ENCODE assay signal across 26 cellular contexts in the genomic region with DNA sequence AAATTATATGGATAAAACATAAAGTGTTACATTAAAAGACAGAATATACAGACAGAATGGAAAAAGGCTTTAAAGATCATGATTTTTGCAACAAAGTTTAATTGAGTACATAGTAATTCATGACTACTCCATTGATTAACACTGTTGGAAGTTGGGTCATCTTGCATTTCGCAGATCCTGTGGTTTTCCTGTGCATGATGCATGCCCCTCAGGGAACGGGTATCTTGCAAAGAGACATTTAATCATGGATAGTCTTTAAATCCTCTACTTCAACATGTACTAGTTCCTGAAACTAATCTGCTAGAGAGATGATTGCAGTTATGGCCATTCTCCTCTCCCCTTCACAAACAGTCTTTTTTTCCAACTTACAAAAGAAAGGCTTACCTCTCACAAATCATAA.
DNase-seq lines count a peak whose midpoint lies in the region; ATAC-seq, FAIRE-seq and TF ChIP-seq lines count a peak whose summit lies in the region.
"Had no signal": no experiment of that assay in that cellular context is flagged by ENCODE, and none has a peak within 500 bp of the region (broad histone marks: within the 10 kb centered on the region; RNA-seq: fewer than 3 reads in every experiment).

No MANE protein-coding gene starts in this region.

- no peaks in the 10 kb centered on the region for H3K79me2 ChIP-seq in mammary epithelial cell (ENCODE audit: insufficient read depth, low read length)
- no peaks in the 10 kb centered on the region for H3K79me2 ChIP-seq in keratinocyte (ENCODE audit: control insufficient read depth, insufficient read depth, low read length)

- H3K27me3 ChIP-seq in mammary epithelial cell (ENCODE audit: insufficient read depth, low read length) = no peaks in the 10 kb centered on the region
- H3K27me3 ChIP-seq in keratinocyte (ENCODE audit: control insufficient read depth, extremely low read depth, insufficient read depth, low read length) = no peaks in the 10 kb centered on the region
- H3K27me3 ChIP-seq: body of pancreas, neutrophil, sigmoid colon, thyroid gland had no signal

- H3K36me3 ChIP-seq in mammary epithelial cell (ENCODE audit: insufficient read depth, low read length) (no peaks in the 10 kb centered on the region), keratinocyte (ENCODE audit: control insufficient read depth in 2 of 2, extremely low read depth in 1 of 2, insufficient read depth in 2 of 2, low read length in 2 of 2) (no peaks in the 10 kb centered on the region)
- H3K36me3 ChIP-seq: neutrophil, prostate gland, sigmoid colon, thyroid gland had no signal

- H4K20me1 ChIP-seq in mammary epithelial cell (ENCODE audit: insufficient read depth, low read length) (no peaks in the 10 kb centered on the region), keratinocyte (ENCODE audit: control insufficient read depth, extremely low read depth, insufficient read depth, low read length) (no peaks in the 10 kb centered on the region)

- peak; percentile 17 for DNase-seq in AG20443 (ENCODE audit: low spot score)
- DNase-seq in LHCN-M2 (ENCODE audit: low read depth) = peak; percentile 71
- DNase-seq in mammary epithelial cell = peak; percentile 54
- no peak for DNase-seq in keratinocyte (ENCODE audit: low read depth, low spot score)
- DNase-seq in germinal center (ENCODE audit: low spot score) = no peak
- DNase-seq in iPS-NIHi11 (ENCODE audit: low spot score) = no peak
- DNase-seq in G401 (ENCODE audit: low spot score) = no peak
- DNase-seq: activated CD8-positive, alpha-beta T cell treated with anti-CD3 and anti-CD28 coated beads for 36 hours; body of pancreas; CD4-positive, CD25-positive, alpha-beta regulatory T cell; effector memory CD4-positive, alpha-beta T cell; glutamatergic neuron; KG1; MV-4-11; NCI-H1694 treated with DMSO at 0.1 percent for 48 hours; NCI-H2171 treated with DMSO at 0.1 percent for 48 hours; NCI-H526; sigmoid colon; T-helper 9 cell; thyroid gland had no signal

- H2AFZ ChIP-seq in mammary epithelial cell (ENCODE audit: low read depth, low read length) (no peak overlapping the region), keratinocyte (ENCODE audit: control insufficient read depth, low read length) (no peak overlapping the region)

- intact Hi-C loops in mammary epithelial cell (cut with micrococcal nuclease) = no loop called here

- ATAC-seq in HG03025 (IDR thresholded peaks at IDR 0.05; ENCODE audit: low FRiP score, unreplicated experiment) = no peak
- ATAC-seq: activated CD8-positive, alpha-beta T cell treated with anti-CD3 and anti-CD28 coated beads for 36 hours; body of pancreas had no signal

- dilution Hi-C loops in mammary epithelial cell (cut with HindIII; ENCODE audit: low sequenced_read_pairs) (no loop called here), keratinocyte (cut with MboI; ENCODE audit: extremely low pct_ligation_motif_present, low sequenced_read_pairs) (no loop called here)

- H3K4me3 ChIP-seq in mammary epithelial cell (replicated peaks in 1 of 3; ENCODE audit: insufficient read depth in 1 of 3, low read depth in 2 of 3, low read length in 3 of 3) (no peak overlapping the region), keratinocyte (ENCODE audit: control insufficient read depth in 2 of 3, extremely low read depth in 1 of 3, insufficient read depth in 2 of 3, low read depth in 1 of 3, low read length in 3 of 3) (no peak overlapping the region)
- H3K4me3 ChIP-seq: body of pancreas, prostate gland, sigmoid colon, thyroid gland had no signal

- no TSS peak for BruUV-seq in mammary epithelial cell (replicated peaks; lab: Mats Ljungman, UMichigan)

- H3K9me3 ChIP-seq in mammary epithelial cell (replicated peaks; ENCODE audit: insufficient read depth, low read length) (no peaks in the 10 kb centered on the region), keratinocyte (ENCODE audit: control insufficient read depth, low read depth, low read length) (no peaks in the 10 kb centered on the region)
- H3K9me3 ChIP-seq: body of pancreas, neutrophil, prostate gland, sigmoid colon, thyroid gland had no signal

- no peaks in the 10 kb centered on the region for H3K9me1 ChIP-seq in keratinocyte (ENCODE audit: control insufficient read depth, extremely low read depth, insufficient read depth, low read length)

- peak overlapping the region; percentile 33 for H3K4me2 ChIP-seq in mammary epithelial cell (ENCODE audit: insufficient read depth, low read depth, low read length)
- no peak overlapping the region for H3K4me2 ChIP-seq in keratinocyte (ENCODE audit: control insufficient read depth, extremely low read depth, insufficient read depth, low read depth, low read length)

- 10% methylated on average over 2 of the region's 2 CpGs for WGBS in mammary epithelial cell (ENCODE audit: low coverage, missing lambda C conversion rate)

- in situ Hi-C loops in mammary epithelial cell (cut with MboI; ENCODE audit: low sequenced_read_pairs in 2 of 2) = no loop called here
- in situ Hi-C loops in G401 (cut with HindIII; ENCODE audit: low sequenced_read_pairs) = no loop called here

- H3K4me1 ChIP-seq in mammary epithelial cell (ENCODE audit: insufficient read depth, low read length) (peaks cover 14% of the 10 kb centered on the region), keratinocyte (ENCODE audit: control insufficient read depth, extremely low read depth, insufficient read depth, low read length) (no peaks in the 10 kb centered on the region)
- H3K4me1 ChIP-seq: body of pancreas, prostate gland, sigmoid colon, thyroid gland had no signal

- TF ChIP-seq CTCF in mammary epithelial cell (conservative IDR thresholded peaks at IDR 0.05 in 1 of 2, IDR thresholded peaks at IDR 0.05 in 1 of 2; ENCODE audit: extremely low read depth in 1 of 2, insufficient read depth in 1 of 2, low read depth in 1 of 2, low read length in 2 of 2) (no peak), keratinocyte (optimal IDR thresholded peaks at IDR 0.05 in 1 of 3, IDR thresholded peaks at IDR 0.05 in 1 of 3, conservative IDR thresholded peaks at IDR 0.05 in 1 of 3; ENCODE audit: extremely low read depth in 1 of 3, insufficient read depth in 2 of 3, low read length in 3 of 3) (no peak)

- H3K27ac ChIP-seq in mammary epithelial cell (ENCODE audit: insufficient read depth, low read depth, low read length) (no peak overlapping the region), keratinocyte (ENCODE audit: control insufficient read depth, insufficient read depth, low read length) (no peak overlapping the region)
- H3K27ac ChIP-seq: body of pancreas, neutrophil, prostate gland, sigmoid colon, thyroid gland had no signal

- H3K9ac ChIP-seq in mammary epithelial cell (ENCODE audit: insufficient read depth, low read length) = no peak overlapping the region
- H3K9ac ChIP-seq in keratinocyte (ENCODE audit: control insufficient read depth, extremely low read depth, insufficient read depth, low read length) = no peak overlapping the region

- CTCF ChIA-PET in mammary epithelial cell (lab: Charles Lee; ENCODE audit: low non-redundant PET) = no interaction called here

- peak; percentile 85 for FAIRE-seq in keratinocyte (lab: Jason Lieb, UNC)
- FAIRE-seq: colon, G401.6, HTR-8/SVneo had no signal

Comparison
In these comparisons a context has a peak if more than half of its experiments do, and no peak if none do; other contexts are left out.
1. DNase-seq: peak in AG20443 (single experiment), LHCN-M2 (single experiment) and mammary epithelial cell (single experiment); none in keratinocyte (single experiment), germinal center (single experiment), iPS-NIHi11 (single experiment) and G401 (single experiment).